Comparison of ENCODE assay signal across 8 cellular contexts in the genomic region with DNA sequence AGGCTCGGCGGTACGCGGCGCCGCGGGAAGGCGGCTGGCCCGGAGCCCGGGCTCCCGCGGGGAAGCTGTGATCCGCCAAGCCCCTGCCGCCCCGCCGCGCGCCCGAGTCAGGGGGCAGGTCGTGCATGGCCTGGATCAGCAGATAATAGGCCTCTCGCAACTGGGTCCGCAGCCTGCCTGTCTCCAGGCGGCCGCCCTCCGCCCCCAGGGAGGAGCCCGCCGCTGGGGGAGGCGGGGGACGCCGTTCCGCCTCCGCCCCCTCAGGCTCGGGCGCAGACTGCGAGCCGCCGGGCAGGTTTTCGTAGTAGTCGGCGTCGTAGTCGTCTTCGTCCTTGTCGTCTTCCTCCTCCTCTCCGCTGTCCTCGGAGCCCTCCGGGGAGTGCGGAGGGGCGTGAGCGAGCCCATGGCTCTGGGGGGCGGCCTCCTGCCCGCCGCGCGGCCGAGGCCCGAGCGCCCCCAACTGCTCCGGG. TPM values are rescaled to one million over a fixed set of nuclear protein-coding genes. Genes with fewer than 3 reads are reported as not detected.
A peak's percentile ranks its signal among the peaks of the same experiment; 100 is the strongest.
DNase-seq lines count a peak whose midpoint lies in the region; ATAC-seq, FAIRE-seq and TF ChIP-seq lines count a peak whose summit lies in the region.

A gene with protein sequence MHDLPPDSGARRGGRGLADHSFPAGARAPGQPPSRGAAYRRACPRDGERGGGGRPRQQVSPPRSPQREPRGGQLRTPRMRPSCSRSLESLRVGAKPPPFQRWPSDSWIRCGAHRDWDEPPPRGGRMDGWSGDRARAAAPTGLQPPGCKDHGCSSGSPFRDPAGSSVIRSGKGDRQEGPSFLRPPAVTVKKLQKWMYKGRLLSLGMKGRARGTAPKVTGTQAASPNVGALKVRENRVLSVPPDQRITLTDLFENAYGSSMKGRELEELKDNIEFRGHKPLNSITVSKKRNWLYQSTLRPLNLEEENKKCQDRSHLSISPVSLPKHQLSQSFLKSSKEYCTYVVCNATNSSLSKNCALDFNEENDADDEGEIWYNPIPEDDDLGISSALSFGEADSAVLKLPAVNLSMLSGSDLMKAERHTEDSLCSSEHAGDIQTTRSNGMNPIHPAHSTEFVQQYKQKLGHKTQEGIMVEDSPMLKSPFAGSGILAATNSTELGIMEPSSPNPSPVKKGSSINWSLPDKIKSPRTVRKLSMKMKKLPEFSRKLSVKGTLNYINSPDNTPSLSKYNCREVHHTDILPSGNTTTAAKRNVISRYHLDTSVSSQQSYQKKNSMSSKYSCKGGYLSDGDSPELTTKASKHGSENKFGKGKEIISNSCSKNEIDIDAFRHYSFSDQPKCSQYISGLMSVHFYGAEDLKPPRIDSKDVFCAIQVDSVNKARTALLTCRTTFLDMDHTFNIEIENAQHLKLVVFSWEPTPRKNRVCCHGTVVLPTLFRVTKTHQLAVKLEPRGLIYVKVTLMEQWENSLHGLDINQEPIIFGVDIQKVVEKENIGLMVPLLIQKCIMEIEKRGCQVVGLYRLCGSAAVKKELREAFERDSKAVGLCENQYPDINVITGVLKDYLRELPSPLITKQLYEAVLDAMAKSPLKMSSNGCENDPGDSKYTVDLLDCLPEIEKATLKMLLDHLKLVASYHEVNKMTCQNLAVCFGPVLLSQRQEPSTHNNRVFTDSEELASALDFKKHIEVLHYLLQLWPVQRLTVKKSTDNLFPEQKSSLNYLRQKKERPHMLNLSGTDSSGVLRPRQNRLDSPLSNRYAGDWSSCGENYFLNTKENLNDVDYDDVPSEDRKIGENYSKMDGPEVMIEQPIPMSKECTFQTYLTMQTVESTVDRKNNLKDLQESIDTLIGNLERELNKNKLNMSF (minus strand): TSS at position 147 of the 470 bp plus-strand sequence. CDS start 20 bp downstream, at position 127.

- POLR2A ChIA-PET in A549 (lab: Yijun Ruan, JAX): interaction anchor here (1.3 to 1.5 kb wide), 3 partner anchors 9 to 76 kb away, joined by 4 read pairs; a partner anchor contains a TSS

- peak within 1 kb of the TSS; percentile 92 for H3K4me2 ChIP-seq in A549

- peaks cover 17% of the 10 kb centered on the region for H3K4me1 ChIP-seq in A549

- peak within 1 kb of the TSS; percentile 98 to 100 for H3K27ac ChIP-seq in A549

- H3K4me3 ChIP-seq in A549: peak within 1 kb of the TSS; percentile 82

- ATAC-seq in A549 (peak; percentile 90 to 93), GM18861 (IDR thresholded peaks at IDR 0.05; ENCODE audit: unreplicated experiment) (peak; percentile 63), HG03066 (IDR thresholded peaks at IDR 0.05; ENCODE audit: low read depth, unreplicated experiment) (peak; percentile 66)

- peak; percentile 44 to 75 for DNase-seq in A549 (ENCODE audit: low read depth in 1 of 2, low spot score in 1 of 2)
- peak; percentile 78 for DNase-seq in NCI-H345 (lab: John Stamatoyannopoulos, UW)
- peak; percentile 40 to 46 for DNase-seq in activated CD4-positive, alpha-beta T cell treated with anti-CD3 and anti-CD28 coated beads, Interleukin-2, amount 50 U/mL, for 24 hours (ENCODE audit: low read depth in 1 of 2, low spot score in 1 of 2)
- peak; percentile 88 for DNase-seq in ecto neural progenitor cell (ENCODE audit: low spot score)
- DNase-seq in medulla oblongata (ENCODE audit: extremely low spot score): peak; percentile 49
- peak; percentile 36 to 52 (median 38) for DNase-seq in stimulated activated CD4-positive, alpha-beta T cell treated with anti-CD3 and anti-CD28 coated beads, TNF-alpha, amount 100 ng/mL, for 48 hours (ENCODE audit: low read depth in 3 of 3)

- CTCF ChIA-PET in A549 (lab: Yijun Ruan, JAX): interaction anchor here (1.0 kb wide), 1 partner anchor 256 kb away, joined by 5 read pairs; no protein-coding TSS in a partner anchor

- 11% methylated on average over 9 of the region's 59 CpGs for WGBS in A549 (ENCODE audit: missing lambda C conversion rate)

- no peak for TF ChIP-seq RAD21 in A549 (conservative IDR thresholded peaks at IDR 0.05 in 1 of 2, IDR thresholded peaks at IDR 0.05 in 1 of 2)

- FAIRE-seq in A549 (lab: Jason Lieb, UNC): no peak

- TF ChIP-seq EP300 in A549 (IDR thresholded peaks at IDR 0.05): no peak

- TF ChIP-seq CTCF in A549 (IDR thresholded peaks at IDR 0.05): no peak

- no peak; the same call in 1 of the 2 replicates for TF ChIP-seq POLR2A in A549 (IDR thresholded peaks at IDR 0.05; ENCODE audit: low read length)

- H3K9me3 ChIP-seq in A549: no peaks in the 10 kb centered on the region

TF ChIP-seq in A549, 52 proteins besides CTCF, POLR2A, EP300 and RAD21:
- TF ChIP-seq, protein P1, sequence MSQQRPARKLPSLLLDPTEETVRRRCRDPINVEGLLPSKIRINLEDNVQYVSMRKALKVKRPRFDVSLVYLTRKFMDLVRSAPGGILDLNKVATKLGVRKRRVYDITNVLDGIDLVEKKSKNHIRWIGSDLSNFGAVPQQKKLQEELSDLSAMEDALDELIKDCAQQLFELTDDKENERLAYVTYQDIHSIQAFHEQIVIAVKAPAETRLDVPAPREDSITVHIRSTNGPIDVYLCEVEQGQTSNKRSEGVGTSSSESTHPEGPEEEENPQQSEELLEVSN (IDR thresholded peaks at IDR 0.05; ENCODE audit: borderline replicate concordance, low read depth): peak; percentile 28; the same call in 1 of the 2 replicates
- TF ChIP-seq JUN (IDR thresholded peaks at IDR 0.05): 0 out of 5 replicates have a peak, but pooled peaks of 1 of the 2 experiments have one; percentile 3
- TF ChIP-seq, protein P2, sequence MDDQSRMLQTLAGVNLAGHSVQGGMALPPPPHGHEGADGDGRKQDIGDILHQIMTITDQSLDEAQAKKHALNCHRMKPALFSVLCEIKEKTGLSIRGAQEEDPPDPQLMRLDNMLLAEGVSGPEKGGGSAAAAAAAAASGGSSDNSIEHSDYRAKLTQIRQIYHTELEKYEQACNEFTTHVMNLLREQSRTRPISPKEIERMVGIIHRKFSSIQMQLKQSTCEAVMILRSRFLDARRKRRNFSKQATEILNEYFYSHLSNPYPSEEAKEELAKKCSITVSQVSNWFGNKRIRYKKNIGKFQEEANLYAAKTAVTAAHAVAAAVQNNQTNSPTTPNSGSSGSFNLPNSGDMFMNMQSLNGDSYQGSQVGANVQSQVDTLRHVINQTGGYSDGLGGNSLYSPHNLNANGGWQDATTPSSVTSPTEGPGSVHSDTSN (IDR thresholded peaks at IDR 0.05): no peak
- TF ChIP-seq, protein P3, sequence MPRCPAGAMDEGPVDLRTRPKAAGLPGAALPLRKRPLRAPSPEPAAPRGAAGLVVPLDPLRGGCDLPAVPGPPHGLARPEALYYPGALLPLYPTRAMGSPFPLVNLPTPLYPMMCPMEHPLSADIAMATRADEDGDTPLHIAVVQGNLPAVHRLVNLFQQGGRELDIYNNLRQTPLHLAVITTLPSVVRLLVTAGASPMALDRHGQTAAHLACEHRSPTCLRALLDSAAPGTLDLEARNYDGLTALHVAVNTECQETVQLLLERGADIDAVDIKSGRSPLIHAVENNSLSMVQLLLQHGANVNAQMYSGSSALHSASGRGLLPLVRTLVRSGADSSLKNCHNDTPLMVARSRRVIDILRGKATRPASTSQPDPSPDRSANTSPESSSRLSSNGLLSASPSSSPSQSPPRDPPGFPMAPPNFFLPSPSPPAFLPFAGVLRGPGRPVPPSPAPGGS (IDR thresholded peaks at IDR 0.05): peak; percentile 29; the same call in 1 of the 3 replicates
- 0 out of 2 replicates have a peak, but pooled peaks have one; percentile 12 for TF ChIP-seq GATA3 (IDR thresholded peaks at IDR 0.05; ENCODE audit: borderline replicate concordance)
- TF ChIP-seq PHF8 (IDR thresholded peaks at IDR 0.05; ENCODE audit: borderline replicate concordance, low read depth): peak; percentile 72; the same call in 1 of the 2 replicates
- no peak for TF ChIP-seq MAZ (IDR thresholded peaks at IDR 0.05; ENCODE audit: borderline replicate concordance, low read depth, low read length)

RNA-seq across cellular contexts. Expression of the gene that starts here (rescaled TPM):
- polyA plus RNA-seq in A549 (2011; rRNA removed) (2.2 and 2.6 TPM in 2 replicates), A549 (2017; fragmentation: RNase III; extraction: RNeasy Plus Mini Kit Qiagen cat#74134 plus additional on column Dnase treatment) (0.83 to 1.2 TPM (median 0.92 TPM) in 3 replicates)
- polyA plus RNA-seq in A549 (2012; cell fraction: cytosol; rRNA removed): 0.66 and 0.75 TPM in 2 replicates
- polyA plus RNA-seq in A549 (2012; cell fraction: nucleus; rRNA removed): 0.56 and 0.72 TPM in 2 replicates
- polyA minus RNA-seq in A549 (2011; rRNA and poly(A)+ RNA removed): 3.6 and 4.2 TPM in 2 replicates

Comparison
In these comparisons a context has a peak if more than half of its experiments do, and no peak if none do; other contexts are left out.
1. Peak in every context shown above with its lines: DNase-seq, ATAC-seq, H3K4me3 ChIP-seq and H3K27ac ChIP-seq.
2. DNase-seq: peak in every context shown above with its lines; median percentile 88 in ecto neural progenitor cell; 78 in NCI-H345; 60 in A549; 49 in medulla oblongata; 43 in activated CD4-positive, alpha-beta T cell treated with anti-CD3 and anti-CD28 coated beads, Interleukin-2, amount 50 U/mL, for 24 hours; 38 in stimulated activated CD4-positive, alpha-beta T cell treated with anti-CD3 and anti-CD28 coated beads, TNF-alpha, amount 100 ng/mL, for 48 hours.